ENCODE assay signal across 15 cellular contexts in genomic region chr11:75374646-75375045, GRCh38. TPM values are rescaled to one million over a fixed set of nuclear protein-coding genes. Genes with fewer than 3 reads are reported as not detected.
DNase-seq lines count a peak whose midpoint lies in the region; ATAC-seq, FAIRE-seq and TF ChIP-seq lines count a peak whose summit lies in the region.
"Had no signal": no experiment of that assay in that cellular context is flagged by ENCODE, and none has a peak within 500 bp of the region (broad histone marks: within the 10 kb centered on the region; RNA-seq: fewer than 3 reads in every experiment).

No MANE protein-coding gene starts in this region.

- H3K9ac ChIP-seq in Loucy (ENCODE audit: low read depth, low read length, poor library complexity, severe bottlenecking) (no peak overlapping the region), K562 (ENCODE audit: insufficient read depth in 1 of 2, low read depth in 2 of 2, low read length in 2 of 2) (no peak overlapping the region), trophoblast cell (ENCODE audit: low read length) (no peak overlapping the region)
- H3K9ac ChIP-seq: GM23248 had no signal

- H4K20me1 ChIP-seq in Loucy (ENCODE audit: insufficient read depth, low read length, poor library complexity, severe bottlenecking) (no peaks in the 10 kb centered on the region), K562 (replicated peaks; ENCODE audit: control insufficient read depth, insufficient read depth, low read length) (no peaks in the 10 kb centered on the region)

- whole genome bisulfite sequencing in K562 (ENCODE audit: insufficient coverage, low coverage, missing lambda C conversion rate), result 41% methylated on average over 4 of the region's 4 CpGs
- 100% methylated on average over 2 of the region's 4 CpGs for WGBS in trophoblast cell (ENCODE audit: extremely low coverage, insufficient coverage, insufficient read length)
- 86 to 94% (median 87%) methylated on average over 4 of the region's 4 CpGs for WGBS in stomach, 5 donors

- TF ChIP-seq RAD21 in K562 (CRISPR knock-in tag; conservative IDR thresholded peaks at IDR 0.05 in 1 of 2, IDR thresholded peaks at IDR 0.05 in 1 of 2), result no peak

- TF ChIP-seq POLR2A in K562 (conservative IDR thresholded peaks at IDR 0.05) (no peak), stomach (IDR thresholded peaks at IDR 0.05) (no peak)

- CTCF ChIA-PET in K562 (lab: Yijun Ruan, JAX; ENCODE audit: low intra/inter-chr PET ratio), result no interaction called here

- H3K14ac ChIP-seq in trophoblast cell (ENCODE audit: low read length), result no peak overlapping the region

- no TSS peak for BruUV-seq in K562 (replicated peaks; lab: Mats Ljungman, UMichigan)

- no peak overlapping the region for H4K91ac ChIP-seq in trophoblast cell (ENCODE audit: low read depth, low read length)

- H3K4me3 ChIP-seq in Loucy (ENCODE audit: low read length, poor library complexity, severe bottlenecking), result no peak overlapping the region
- no peak overlapping the region for H3K4me3 ChIP-seq in K562
- no peak overlapping the region for H3K4me3 ChIP-seq in trophoblast cell (ENCODE audit: low read depth, low read length)
- no peak overlapping the region for H3K4me3 ChIP-seq in stomach
- H3K4me3 ChIP-seq: A549, GM12878, GM23248, HAP-1 had no signal

- H3K79me1 ChIP-seq in trophoblast cell (ENCODE audit: low read length), result peaks cover 2% of the 10 kb centered on the region

- no peak overlapping the region for H2AK5ac ChIP-seq in trophoblast cell (ENCODE audit: low read length)

- TF ChIP-seq CTCF in Loucy (conservative IDR thresholded peaks at IDR 0.05; ENCODE audit: low read length), result no peak
- TF ChIP-seq CTCF in K562 (IDR thresholded peaks at IDR 0.05 in 2 of 3, conservative IDR thresholded peaks at IDR 0.05 in 1 of 3; ENCODE audit: insufficient read depth in 2 of 3, low read depth in 1 of 3, low read length in 3 of 3), result no peak
- TF ChIP-seq CTCF in stomach (IDR thresholded peaks at IDR 0.05), result no peak

- H3K9me3 ChIP-seq in Loucy (ENCODE audit: insufficient read depth, low read depth, low read length), result no peaks in the 10 kb centered on the region
- no peaks in the 10 kb centered on the region for H3K9me3 ChIP-seq in K562 (replicated peaks; ENCODE audit: control insufficient read depth, insufficient read depth, low read depth, low read length)
- no peaks in the 10 kb centered on the region for H3K9me3 ChIP-seq in trophoblast cell (ENCODE audit: insufficient read depth, low read depth, low read length)
- H3K9me3 ChIP-seq in stomach, result no peaks in the 10 kb centered on the region
- H3K9me3 ChIP-seq: A549, HAP-1 had no signal

- no peaks in the 10 kb centered on the region for H3K9me2 ChIP-seq in Loucy (replicated peaks; ENCODE audit: low read depth, low read length)

- in situ Hi-C loops in K562 (cut with MboI), result no loop called here

- no peak overlapping the region for H2BK120ac ChIP-seq in trophoblast cell (ENCODE audit: insufficient read depth, low read length, poor library complexity)

- 0 out of 2 replicates have a peak overlapping the region, but pooled peaks have one; percentile 35 for H2AFZ ChIP-seq in Loucy (ENCODE audit: low read length)
- no peak overlapping the region for H2AFZ ChIP-seq in K562 (ENCODE audit: low read depth, low read length)
- no peak overlapping the region for H2AFZ ChIP-seq in trophoblast cell (ENCODE audit: insufficient read depth, low read length, poor library complexity)
- H2AFZ ChIP-seq: GM23248 had no signal

- H3K4me2 ChIP-seq in Loucy (ENCODE audit: low read depth, low read length, poor library complexity, severe bottlenecking) (no peak overlapping the region), K562 (ENCODE audit: insufficient read depth, low read length) (no peak overlapping the region), trophoblast cell (ENCODE audit: low read length) (no peak overlapping the region)
- H3K4me2 ChIP-seq: A549 had no signal

- H3K23ac ChIP-seq in trophoblast cell (ENCODE audit: low read length), result no peak overlapping the region

- no peak overlapping the region for H4K12ac ChIP-seq in trophoblast cell (ENCODE audit: low read depth, low read length)

- DNase-seq in K562 (ENCODE audit: extremely low read depth in 1 of 4, low spot score in 3 of 4) (no peak), trophoblast cell (peak; percentile 72 to 84), stomach (no peak), Right ventricle myocardium inferior (ENCODE audit: missing footprints) (no peak)
- DNase-seq: AML-193; CD4-positive, alpha-beta T cell; DMS79 treated with DMSO at 0.1 percent for 48 hours; GF-D8; GM23248 had no signal

- no peak overlapping the region for H4K8ac ChIP-seq in trophoblast cell (ENCODE audit: low read depth, low read length)

- no peaks in the 10 kb centered on the region for H3K27me3 ChIP-seq in Loucy (ENCODE audit: insufficient read depth, low read length, poor library complexity, severe bottlenecking)
- H3K27me3 ChIP-seq in K562 (ENCODE audit: control insufficient read depth in 2 of 2, insufficient read depth in 2 of 2, low read length in 2 of 2), result no peaks in the 10 kb centered on the region
- no peaks in the 10 kb centered on the region for H3K27me3 ChIP-seq in trophoblast cell (ENCODE audit: insufficient read depth, low read length)
- H3K27me3 ChIP-seq in stomach, result no peaks in the 10 kb centered on the region

- H3K79me2 ChIP-seq in Loucy (ENCODE audit: insufficient read depth, low read length) (no peaks in the 10 kb centered on the region), K562 (ENCODE audit: control insufficient read depth, insufficient read depth, low read length) (no peaks in the 10 kb centered on the region), trophoblast cell (ENCODE audit: control insufficient read depth, insufficient read depth, low read length, poor library complexity) (no peaks in the 10 kb centered on the region)

- intact Hi-C loops in K562 (cut with micrococcal nuclease) (no loop called here), stomach (cut with DNase I; ENCODE audit: low total_unique reads) (no loop called here), Right ventricle myocardium inferior (cut with DNase I) (no loop called here)

- no peak overlapping the region for H2BK5ac ChIP-seq in trophoblast cell (ENCODE audit: low read depth, low read length, poor library complexity)

- no peak overlapping the region for H3K27ac ChIP-seq in K562 (ENCODE audit: extremely low read depth, low read depth, low read length)
- no peak overlapping the region for H3K27ac ChIP-seq in trophoblast cell (ENCODE audit: low read depth, low read length)
- no peak overlapping the region for H3K27ac ChIP-seq in stomach
- H3K27ac ChIP-seq: GM23248 had no signal

- no peak for FAIRE-seq in K562 (lab: Jason Lieb, UNC)
- FAIRE-seq: A549, GM12878 had no signal

- peaks cover 3% of the 10 kb centered on the region for H3F3A ChIP-seq in Loucy (ENCODE audit: low read depth)

- H3K36me3 ChIP-seq in Loucy (ENCODE audit: insufficient read depth, low read length) (no peaks in the 10 kb centered on the region), K562 (ENCODE audit: control insufficient read depth, insufficient read depth, low read length) (no peaks in the 10 kb centered on the region), trophoblast cell (ENCODE audit: control insufficient read depth in 1 of 2, insufficient read depth in 2 of 2, low read length in 2 of 2) (no peaks in the 10 kb centered on the region), stomach (no peaks in the 10 kb centered on the region)
- H3K36me3 ChIP-seq: HAP-1 had no signal

- no peak overlapping the region for H2BK12ac ChIP-seq in trophoblast cell (ENCODE audit: low read length)

- POLR2A ChIA-PET in K562 (lab: Yijun Ruan, JAX), result interaction anchor here (0.5 to 1.1 kb wide), 4 partner anchors 12 to 95 kb away, joined by 3 to 5 read pairs (median 3); no protein-coding TSS in a partner anchor

- ATAC-seq in K562 (peak; percentile 31; the same call in 2 of the 3 replicates), HG03097 (IDR thresholded peaks at IDR 0.05; ENCODE audit: low FRiP score, unreplicated experiment) (no peak), Right ventricle myocardium inferior (no peak)
- ATAC-seq: A549, GM12878 had no signal

- H3K4me1 ChIP-seq in Loucy (ENCODE audit: insufficient read depth, low read length, poor library complexity, severe bottlenecking) (peaks cover 31% of the 10 kb centered on the region), K562 (replicated peaks in 1 of 2; ENCODE audit: control insufficient read depth in 2 of 2, insufficient read depth in 2 of 2, low read length in 2 of 2) (peaks cover 11 to 18% of the 10 kb centered on the region in 2 experiments), trophoblast cell (ENCODE audit: control insufficient read depth in 1 of 2, insufficient read depth in 2 of 2, low read length in 2 of 2) (peaks cover 4 to 5% of the 10 kb centered on the region in 2 experiments), stomach (peaks cover 20 to 44% (median 32%) of the 10 kb centered on the region in 4 donors)
- H3K4me1 ChIP-seq: HAP-1 had no signal

- H3K9me1 ChIP-seq in K562 (ENCODE audit: control insufficient read depth, insufficient read depth, low read length), result no peaks in the 10 kb centered on the region

- no peak overlapping the region for H3K4ac ChIP-seq in trophoblast cell (ENCODE audit: low read depth, low read length)

- TF ChIP-seq EP300 in K562 (IDR thresholded peaks at IDR 0.05; ENCODE audit: low read length) (no peak), stomach (IDR thresholded peaks at IDR 0.05) (no peak)

- no peak overlapping the region for H3K18ac ChIP-seq in trophoblast cell (ENCODE audit: low read length)

RNA-seq across cellular contexts. Expression of gene ARRB1, which starts 23.2 kb away (rescaled TPM):
- 58.4 and 169 TPM in 2 replicates for total RNA-seq in K562 (2011; cell fraction: chromatin; rRNA removed; ENCODE audit: low replicate concordance)
- total RNA-seq in K562 (2011; cell fraction: nucleolus; rRNA removed), result 93.3 and 107 TPM in 2 replicates
- 70.8 and 73.7 TPM in 2 replicates for total RNA-seq in K562 (2011; cell fraction: nucleoplasm; rRNA removed)
- total RNA-seq in K562 (2014; rRNA removed) (21.8 and 27.6 TPM in 2 replicates), K562 (2014; rRNA removed; fragmentation: Illumina TruSeq; extraction: Trizol) (22.9 and 28.5 TPM in 2 replicates), K562 (2015; rRNA removed; fragmentation: Illumina TruSeq; extraction: Trizol) (41.7 and 43.5 TPM in 2 replicates), K562 (2021) (43.6 and 45.4 TPM in 2 replicates), stomach (100 to 1,000 TPM in 1 of 5 donors, 10 to 100 TPM in 4; 44.3 to 151 (median 76.5) TPM), Right ventricle myocardium inferior (30.3 TPM)
- polyA plus RNA-seq in K562 (2011; rRNA removed) (26.2 and 30.8 TPM in 2 replicates), K562 (2014; fragmentation: Illumina TruSeq; extraction: Trizol) (35.6 and 38.4 TPM in 2 replicates), K562 (2014; fragmentation: Nextera tagmentation; extraction: Ambion mirVana) (10 to 100 TPM in 1 of 2 experiments, 1 to 10 TPM in 1; 6.6 to 13.1 TPM), K562 (2014; rRNA removed) (24.2 and 30.6 TPM in 2 replicates), stomach (10 to 100 TPM; 18.0 to 41.2 (median 33.2) TPM)
- 28.6 and 44.2 TPM in 2 replicates for polyA plus RNA-seq in K562 (2011; cell fraction: cytosol; rRNA removed)
- polyA plus RNA-seq in K562 (2011; cell fraction: nucleus; rRNA removed), result 30.8 and 44.9 TPM in 2 replicates
- 33.4 and 35.1 TPM in 2 replicates for polyA plus RNA-seq in K562 (2012)
- polyA minus RNA-seq in K562 (2011; rRNA and poly(A)+ RNA removed), result 80.3 and 121 TPM in 2 replicates
- 31.7 and 45.7 TPM in 2 replicates for polyA minus RNA-seq in K562 (2011; cell fraction: cytosol; rRNA and poly(A)+ RNA removed)
- 63.5 and 65.3 TPM in 2 replicates for polyA minus RNA-seq in K562 (2011; cell fraction: nucleus; rRNA and poly(A)+ RNA removed)
- 34.1 and 34.7 TPM in 2 replicates for polyA plus RNA-seq in trophoblast cell (2013)

RNA-seq across cellular contexts. Expression of gene RPS3, which starts 24.7 kb away (rescaled TPM):
- 368 and 416 TPM in 2 replicates for total RNA-seq in K562 (2011; cell fraction: chromatin; rRNA removed; ENCODE audit: low replicate concordance)
- 577 and 735 TPM in 2 replicates for total RNA-seq in K562 (2011; cell fraction: nucleolus; rRNA removed)
- total RNA-seq in K562 (2011; cell fraction: nucleoplasm; rRNA removed), result 828 and 1,575 TPM in 2 replicates
- total RNA-seq in K562 (2014; rRNA removed) (2,700 and 3,102 TPM in 2 replicates), K562 (2014; rRNA removed; fragmentation: Illumina TruSeq; extraction: Trizol) (3,530 and 3,738 TPM in 2 replicates), K562 (2015; rRNA removed; fragmentation: Illumina TruSeq; extraction: Trizol) (3,411 and 3,679 TPM in 2 replicates), K562 (2021) (3,592 and 3,622 TPM in 2 replicates), stomach (1,000 to 10,000 TPM in 3 of 5 donors, 100 to 1,000 TPM in 2; 607 to 1,681 (median 1,272) TPM), Right ventricle myocardium inferior (972 TPM)
- polyA plus RNA-seq in K562 (2011; rRNA removed) (3,472 and 4,261 TPM in 2 replicates), K562 (2014; fragmentation: Illumina TruSeq; extraction: Trizol) (4,042 and 4,231 TPM in 2 replicates), K562 (2014; fragmentation: Nextera tagmentation; extraction: Ambion mirVana) (1,000 to 10,000 TPM; 5,693 to 5,771 TPM), K562 (2014; rRNA removed) (3,097 and 3,731 TPM in 2 replicates), stomach (1,000 to 10,000 TPM; 2,719 to 3,770 (median 2,836) TPM)
- 3,466 and 4,968 TPM in 2 replicates for polyA plus RNA-seq in K562 (2011; cell fraction: cytosol; rRNA removed)
- 1,428 and 2,203 TPM in 2 replicates for polyA plus RNA-seq in K562 (2011; cell fraction: nucleus; rRNA removed)
- 4,980 and 5,479 TPM in 2 replicates for polyA plus RNA-seq in K562 (2012)
- polyA minus RNA-seq in K562 (2011; rRNA and poly(A)+ RNA removed), result 1,903 and 2,025 TPM in 2 replicates
- polyA minus RNA-seq in K562 (2011; cell fraction: cytosol; rRNA and poly(A)+ RNA removed), result 774 and 918 TPM in 2 replicates
- polyA minus RNA-seq in K562 (2011; cell fraction: nucleus; rRNA and poly(A)+ RNA removed), result 197 and 395 TPM in 2 replicates
- polyA plus RNA-seq in trophoblast cell (2013), result 4,211 and 4,337 TPM in 2 replicates

RNA-seq across cellular contexts. Expression of gene KLHL35, which starts 58.4 kb away (rescaled TPM):
- total RNA-seq in K562 (2011; cell fraction: chromatin; rRNA removed; ENCODE audit: low replicate concordance), result not detected in 2 replicates
- not detected in 2 replicates for total RNA-seq in K562 (2011; cell fraction: nucleolus; rRNA removed)
- total RNA-seq in K562 (2011; cell fraction: nucleoplasm; rRNA removed), result not detected in 2 replicates
- total RNA-seq in K562 (2014; rRNA removed) (not detected in 2 replicates), K562 (2014; rRNA removed; fragmentation: Illumina TruSeq; extraction: Trizol) (not detected in 2 replicates), K562 (2015; rRNA removed; fragmentation: Illumina TruSeq; extraction: Trizol) (not detected in 2 replicates), K562 (2021) (not detected in 2 replicates), stomach (1 to 10 TPM in 2 of 5 donors, under 1 TPM in 1, not detected in 2; 0.89 to 2.9 (median 1.7) TPM), Right ventricle myocardium inferior (0.68 TPM)
- polyA plus RNA-seq in K562 (2011; rRNA removed) (not detected in 2 replicates), K562 (2014; fragmentation: Illumina TruSeq; extraction: Trizol) (not detected in 2 replicates), K562 (2014; fragmentation: Nextera tagmentation; extraction: Ambion mirVana) (not detected), K562 (2014; rRNA removed) (not detected in 2 replicates), stomach (1 to 10 TPM; 1.2 to 1.8 (median 1.8) TPM)
- polyA plus RNA-seq in K562 (2011; cell fraction: cytosol; rRNA removed), result not detected in 2 replicates
- not detected in 2 replicates for polyA plus RNA-seq in K562 (2011; cell fraction: nucleus; rRNA removed)
- 0.05 and 0.10 TPM in 2 replicates for polyA plus RNA-seq in K562 (2012)
- polyA minus RNA-seq in K562 (2011; rRNA and poly(A)+ RNA removed), result not detected in 2 replicates
- polyA minus RNA-seq in K562 (2011; cell fraction: cytosol; rRNA and poly(A)+ RNA removed), result 1.5 TPM in 1 of 2 replicates, not detected in the other
- polyA minus RNA-seq in K562 (2011; cell fraction: nucleus; rRNA and poly(A)+ RNA removed), result not detected in 2 replicates
- 0.08 and 0.10 TPM in 2 replicates for polyA plus RNA-seq in trophoblast cell (2013)
- total RNA-seq: H4 had no signal

Comparison
In these comparisons a context has a peak if more than half of its experiments do, and no peak if none do; other contexts are left out.
1. DNase-seq: peak in trophoblast cell (2 of 2); none in K562 (0 of 4), stomach (single experiment) and Right ventricle myocardium inferior (single experiment).